In genomic region chr13:32165791-32166190, GRCh38 we compare ENCODE assay signal across 14 cellular contexts.
A peak's percentile ranks its signal among the peaks of the same experiment; 100 is the strongest.
DNase-seq lines count a peak whose midpoint lies in the region; ATAC-seq and TF ChIP-seq lines count a peak whose summit lies in the region.
"Had no signal": no experiment of that assay in that cellular context is flagged by ENCODE, and none has a peak within 500 bp of the region (broad histone marks: within the 10 kb centered on the region; RNA-seq: fewer than 3 reads in every experiment).

No MANE protein-coding gene starts in this region.

- CTCF ChIA-PET in PC-3 (lab: Charles Lee), result interaction anchor here (0.7 kb wide), 1 partner anchor 81 kb away, joined by 4 read pairs; no protein-coding TSS in a partner anchor

- TF ChIP-seq POLR2A in heart left ventricle (IDR thresholded peaks at IDR 0.05), result no peak

- H3K27me3 ChIP-seq in heart left ventricle (no peaks in the 10 kb centered on the region), MG63 (no peaks in the 10 kb centered on the region), PC-3 (ENCODE audit: low read length) (no peaks in the 10 kb centered on the region)
- H3K27me3 ChIP-seq: esophagus squamous epithelium, neutrophil had no signal

- intact Hi-C loops in heart left ventricle (cut with DNase I), result loop anchor here in 3 of 10 donors (5.0 to 10.0 kb wide), 3 partner anchors 37 to 251 kb away; partner anchors contain the start of gene FRY (in 1 of the 3)
- intact Hi-C loops in sciatic nerve (cut with DNase I), result no loop called here
- intact Hi-C loops in PC-3 (cut with micrococcal nuclease), result loop anchor here (10.0 kb wide), 1 partner anchor 249 kb away; no protein-coding TSS in a partner anchor

- ATAC-seq in heart left ventricle (peak; percentile 75 to 92 (median 88)), sciatic nerve (peak; percentile 39), PC-3 (no peak)
- no peak for ATAC-seq in stimulated activated naive CD8-positive, alpha-beta T cell treated with anti-CD3 and anti-CD28 coated beads, Interleukin-15, Interleukin-2, amounts not matched to agents 100 U/mL and 50 U/mL, for 24 hours
- ATAC-seq: CD8-positive, alpha-beta T cell had no signal

- H3K27ac ChIP-seq in heart left ventricle (peak overlapping the region in 11 of 12 donors; percentile 1 to 72 (median 58)), PC-3 (ENCODE audit: low read length) (no peak overlapping the region)
- H3K27ac ChIP-seq: esophagus squamous epithelium, neutrophil had no signal

- peaks cover 0 to 80% (median 29%) of the 10 kb centered on the region in 12 donors for H3K4me1 ChIP-seq in heart left ventricle
- H3K4me1 ChIP-seq in PC-3 (ENCODE audit: insufficient read depth, low read length), result peaks cover 12% of the 10 kb centered on the region; the same call in 1 of the 2 replicates

- WGBS in heart left ventricle, 4 donors, result 46 to 65% (median 54%) methylated on average over 5 of the region's 5 CpGs

- POLR2A ChIA-PET in PC-3 (lab: Charles Lee; ENCODE audit: unreplicated experiment), result no interaction called here

- peaks cover 0 to 29% (median under 1%) of the 10 kb centered on the region in 9 donors for H3K36me3 ChIP-seq in heart left ventricle
- H3K36me3 ChIP-seq in MG63, result no peaks in the 10 kb centered on the region
- H3K36me3 ChIP-seq in PC-3 (ENCODE audit: low read depth, low read length), result no peaks in the 10 kb centered on the region
- H3K36me3 ChIP-seq: esophagus squamous epithelium had no signal

- no peak overlapping the region for H3K4me2 ChIP-seq in PC-3 (ENCODE audit: low read length)
- H3K4me2 ChIP-seq: SK-N-SH had no signal

- no TSS peak for BruUV-seq in PC-3 (replicated peaks; lab: Mats Ljungman, UMichigan)

- H4K20me1 ChIP-seq in PC-3 (ENCODE audit: low read length), result no peaks in the 10 kb centered on the region

- H3K4me3 ChIP-seq in heart left ventricle (no peak overlapping the region), MG63 (no peak overlapping the region), PC-3 (ENCODE audit: low read length) (no peak overlapping the region)
- H3K4me3 ChIP-seq: esophagus squamous epithelium had no signal

- TF ChIP-seq CTCF in heart left ventricle (IDR thresholded peaks at IDR 0.05), result no peak
- no peak for TF ChIP-seq CTCF in PC-3 (conservative IDR thresholded peaks at IDR 0.05; ENCODE audit: low read depth, low read length)

- H3K9me2 ChIP-seq in PC-3 (replicated peaks; ENCODE audit: low read length), result no peaks in the 10 kb centered on the region
- H3K9me2 ChIP-seq: SK-N-SH had no signal

- H3K9me3 ChIP-seq in heart left ventricle (no peaks in the 10 kb centered on the region), MG63 (no peaks in the 10 kb centered on the region), PC-3 (ENCODE audit: low read length) (no peaks in the 10 kb centered on the region)
- H3K9me3 ChIP-seq: esophagus squamous epithelium, neutrophil, SK-N-SH had no signal

- no peaks in the 10 kb centered on the region for H3F3A ChIP-seq in PC-3 (ENCODE audit: low read length, unreplicated experiment)

- H2AFZ ChIP-seq in PC-3 (ENCODE audit: low read length), result no peak overlapping the region

- DNase-seq in HPDE6-E6E7 (ENCODE audit: extremely low spot score), result peak; percentile 1
- DNase-seq in amygdala (lab: John Stamatoyannopoulos, UW), result peak in 41 of 56 donors; percentile 1 to 82 (median 48)
- peak; percentile 64 to 89 (median 74) for DNase-seq in heart left ventricle
- no peak for DNase-seq in sciatic nerve (ENCODE audit: low spot score)
- DNase-seq in stimulated activated naive CD8-positive, alpha-beta T cell treated with anti-CD3 and anti-CD28 coated beads, Interleukin-15, Interleukin-2, amounts not matched to agents 100 U/mL and 50 U/mL, for 24 hours, result no peak
- DNase-seq in MG63, result no peak
- DNase-seq in PC-3, result no peak
- DNase-seq: CD8-positive, alpha-beta T cell; esophagus squamous epithelium; NCI-H1105 treated with DMSO at 0.1 percent for 48 hours; NCI-H748 treated with DMSO at 0.1 percent for 48 hours; SK-N-SH; stimulated activated CD4-positive, alpha-beta T cell treated with anti-CD3 and anti-CD28 coated beads, Interleukin-1b, Interleukin-23, amount 100 ng/mL, for 48 hours had no signal

- H3K9ac ChIP-seq in PC-3 (ENCODE audit: low read length), result no peak overlapping the region
- H3K9ac ChIP-seq: SK-N-SH had no signal

- H3K79me2 ChIP-seq in PC-3 (ENCODE audit: low read length), result no peaks in the 10 kb centered on the region

Comparison
In these comparisons a context has a peak if more than half of its experiments do, and no peak if none do; other contexts are left out.
1. DNase-seq: peak in HPDE6-E6E7 (single experiment), amygdala (41 of 56) and heart left ventricle (5 of 5); none in sciatic nerve (single experiment), stimulated activated naive CD8-positive, alpha-beta T cell treated with anti-CD3 and anti-CD28 coated beads, Interleukin-15, Interleukin-2, amounts not matched to agents 100 U/mL and 50 U/mL, for 24 hours (single experiment), MG63 (single experiment) and PC-3 (single experiment).
2. ATAC-seq: peak in heart left ventricle (4 of 4) and sciatic nerve (single experiment); none in stimulated activated naive CD8-positive, alpha-beta T cell treated with anti-CD3 and anti-CD28 coated beads, Interleukin-15, Interleukin-2, amounts not matched to agents 100 U/mL and 50 U/mL, for 24 hours (single experiment) and PC-3 (single experiment).